In the genomic region with DNA sequence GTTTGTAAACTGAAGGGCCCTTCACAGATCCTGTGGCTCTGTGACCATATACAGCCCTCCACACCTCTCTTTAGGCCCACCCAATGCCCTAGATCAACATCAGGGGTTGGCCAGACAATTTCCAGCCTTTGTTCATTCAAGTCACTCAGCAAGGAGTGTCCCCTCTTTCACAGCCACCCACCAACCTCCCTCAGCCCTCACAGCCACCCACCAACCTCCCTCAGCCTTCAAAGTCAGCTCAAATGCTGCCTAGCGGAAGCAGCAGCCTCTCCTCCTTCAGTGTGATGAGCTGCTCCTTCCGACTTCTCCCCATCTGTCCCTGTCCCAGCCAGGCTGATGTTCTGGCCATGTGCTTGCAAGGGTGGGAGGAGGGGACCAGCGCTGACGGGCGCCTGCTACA, we compare ENCODE assay signal across 17 cellular contexts.
DNase-seq lines count a peak whose midpoint lies in the region; ATAC-seq, FAIRE-seq and TF ChIP-seq lines count a peak whose summit lies in the region.
"Had no signal": no experiment of that assay in that cellular context is flagged by ENCODE, and none has a peak within 500 bp of the region (broad histone marks: within the 10 kb centered on the region; RNA-seq: fewer than 3 reads in every experiment).

No MANE protein-coding gene starts in this region.

- no peak overlapping the region for H2AFZ ChIP-seq in astrocyte (ENCODE audit: low read depth, low read length)
- H2AFZ ChIP-seq: GM23338 had no signal

- H4K20me1 ChIP-seq in astrocyte (ENCODE audit: insufficient read depth, low read length): peaks cover 92% of the 10 kb centered on the region
- H4K20me1 ChIP-seq: BLaER1 had no signal

- H3K4me1 Mint-ChIP-seq in astrocyte (ENCODE audit: low read depth, unreplicated experiment) (peaks cover 6% of the 10 kb centered on the region), neural crest cell (peaks cover 13% of the 10 kb centered on the region)
- H3K4me1 Mint-ChIP-seq: CD14-positive monocyte had no signal

- H3K27ac Mint-ChIP-seq in astrocyte (ENCODE audit: unreplicated experiment) (no peak overlapping the region), neural crest cell (ENCODE audit: unreplicated experiment) (peak overlapping the region; percentile 88)
- H3K27ac Mint-ChIP-seq: CD14-positive monocyte; CD4-positive, alpha-beta memory T cell; GM23338 had no signal

- peak; percentile 31 for DNase-seq in NCI-H2171 treated with DMSO at 0.1 percent for 48 hours (lab: John Stamatoyannopoulos, UW)
- no peak for DNase-seq in NCI-H2171 (lab: John Stamatoyannopoulos, UW)
- DNase-seq in astrocyte (ENCODE audit: low read depth): no peak
- DNase-seq in neural crest cell (ENCODE audit: low read depth, low spot score): no peak
- no peak for DNase-seq in kidney tubule cell (ENCODE audit: low spot score)
- no peak for DNase-seq in A172 (ENCODE audit: low spot score)
- DNase-seq: CD4-positive, alpha-beta memory T cell; DMS153; DMS79; GDM1 had no signal

- peaks cover 19% of the 10 kb centered on the region for H3K4me1 ChIP-seq in astrocyte (ENCODE audit: insufficient read depth, low read length)

- peaks cover 66% of the 10 kb centered on the region for H3K27me3 Mint-ChIP-seq in astrocyte (ENCODE audit: low read depth, unreplicated experiment)
- peaks cover 2% of the 10 kb centered on the region for H3K27me3 Mint-ChIP-seq in neural crest cell (ENCODE audit: low read depth)

- H3K36me3 ChIP-seq in astrocyte (ENCODE audit: insufficient read depth, low read length): no peaks in the 10 kb centered on the region
- H3K36me3 ChIP-seq: BLaER1 had no signal

- no peak for TF ChIP-seq CTCF in astrocyte (IDR thresholded peaks at IDR 0.05; ENCODE audit: insufficient read depth, low read depth, low read length)
- TF ChIP-seq CTCF in neural crest cell (conservative IDR thresholded peaks at IDR 0.05): no peak

- no peaks in the 10 kb centered on the region for H3K9me3 ChIP-seq in astrocyte (ENCODE audit: insufficient read depth, low read depth, low read length)
- H3K9me3 ChIP-seq: BLaER1 had no signal

- H3K27ac ChIP-seq in astrocyte (ENCODE audit: low read depth, low read length): no peak overlapping the region
- H3K27ac ChIP-seq: 22Rv1, BLaER1 had no signal

- no peaks in the 10 kb centered on the region for H3K27me3 ChIP-seq in astrocyte (ENCODE audit: insufficient read depth, low read length)
- H3K27me3 ChIP-seq: BLaER1 had no signal

- H3K4me3 Mint-ChIP-seq in astrocyte (ENCODE audit: unreplicated experiment) (peak overlapping the region; percentile 40), neural crest cell (no peak overlapping the region)
- H3K4me3 Mint-ChIP-seq: CD14-positive monocyte; CD4-positive, alpha-beta memory T cell; GM23338 had no signal

- ATAC-seq in HG03521 (IDR thresholded peaks at IDR 0.05; ENCODE audit: unreplicated experiment): no peak
- ATAC-seq: GM23338 had no signal

- no peak for FAIRE-seq in astrocyte (lab: Jason Lieb, UNC)
- FAIRE-seq: GM12892, GM18507 had no signal

- H3K36me3 Mint-ChIP-seq in astrocyte (ENCODE audit: low read depth, unreplicated experiment) (peaks cover 1% of the 10 kb centered on the region), neural crest cell (ENCODE audit: low read depth) (no peaks in the 10 kb centered on the region)
- H3K36me3 Mint-ChIP-seq: CD14-positive monocyte; CD4-positive, alpha-beta memory T cell had no signal

- no peaks in the 10 kb centered on the region for H3K79me2 ChIP-seq in astrocyte (ENCODE audit: insufficient read depth, low read length)

- H3K4me2 ChIP-seq in astrocyte (ENCODE audit: low read length): no peak overlapping the region
- H3K4me2 ChIP-seq: BLaER1, GM23338 had no signal

- H3K9ac ChIP-seq in astrocyte (ENCODE audit: low read length): no peak overlapping the region
- H3K9ac ChIP-seq: BLaER1 had no signal

- H3K9me3 Mint-ChIP-seq in astrocyte (ENCODE audit: unreplicated experiment) (peaks cover 2% of the 10 kb centered on the region), neural crest cell (no peaks in the 10 kb centered on the region)
- H3K9me3 Mint-ChIP-seq: CD14-positive monocyte, GM23338 had no signal

- no peak overlapping the region for H3K4me3 ChIP-seq in astrocyte (ENCODE audit: insufficient read depth, low read depth, low read length)
- H3K4me3 ChIP-seq: BLaER1, GM23338 had no signal
